ENCODE assay signal across 8 cellular contexts in the genomic region with DNA sequence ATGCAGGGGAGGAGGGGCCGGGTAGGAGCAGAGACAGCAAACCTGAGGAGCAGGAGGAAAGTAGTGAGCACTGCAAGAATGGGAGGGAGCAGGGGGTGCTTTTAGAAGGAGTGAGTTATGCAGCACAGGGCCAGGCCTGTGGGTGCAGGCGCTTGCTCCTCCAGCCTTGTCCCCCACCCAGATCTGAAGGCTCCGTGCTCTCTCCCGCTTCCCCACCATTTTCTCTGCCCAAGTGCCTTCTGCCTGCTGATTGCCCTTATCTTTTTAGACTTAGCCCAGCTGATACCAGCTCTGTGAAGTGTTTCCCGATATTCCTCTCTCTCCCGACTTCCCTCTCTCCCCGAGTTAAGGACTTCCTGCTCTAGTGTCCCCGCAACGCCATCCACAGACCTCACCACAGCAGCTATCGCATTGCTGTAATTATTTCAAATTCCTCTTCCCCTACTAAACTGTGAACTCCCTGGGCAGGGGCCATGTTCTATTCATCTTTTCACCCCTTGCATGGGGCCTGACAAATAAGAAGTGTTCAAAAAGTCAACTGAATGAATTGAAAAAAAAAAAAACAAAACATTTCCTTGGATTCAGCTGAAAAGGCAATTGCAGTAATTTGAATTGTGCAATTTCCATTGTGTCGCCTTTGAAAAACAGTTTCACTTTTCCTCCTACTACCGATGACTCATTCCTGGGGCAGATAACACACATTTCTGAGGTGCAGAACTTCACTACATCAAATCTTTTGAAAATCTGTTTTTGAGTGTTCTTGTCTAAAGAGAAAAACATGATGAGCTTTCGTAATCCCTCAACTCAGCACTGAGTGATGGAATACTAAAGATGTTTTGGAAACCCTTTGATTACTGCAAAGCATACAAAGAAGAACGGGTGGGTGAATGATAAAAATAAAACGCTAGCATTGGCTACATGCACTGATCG.
A peak's percentile ranks its signal among the peaks of the same experiment; 100 is the strongest.
DNase-seq lines count a peak whose midpoint lies in the region; ATAC-seq and TF ChIP-seq lines count a peak whose summit lies in the region.

No MANE protein-coding gene starts in this region.

- H3K9ac ChIP-seq in endodermal cell (ENCODE audit: extremely low read depth, low read length, poor library complexity, severe bottlenecking), result peak overlapping the region; percentile 3

- no peak overlapping the region for H3K27ac ChIP-seq in endodermal cell (ENCODE audit: low read depth, low read length)
- H3K27ac ChIP-seq in uterus, result peak overlapping the region; percentile 47 to 64

- H3K27me3 ChIP-seq in endodermal cell (ENCODE audit: control insufficient read depth, insufficient read depth, low read length, poor library complexity, severe bottlenecking) (no peaks in the 10 kb centered on the region), uterus (no peaks in the 10 kb centered on the region)

- H3K36me3 Mint-ChIP-seq in T-helper 2 cell treated with Interferon-gamma antibody and Interleukin-4, amounts not matched to agents 5 μg/mL and 100 μg/mL, for 36 hours (ENCODE audit: low read depth), result no peaks in the 10 kb centered on the region
- H3K36me3 Mint-ChIP-seq in endodermal cell (ENCODE audit: low read depth), result no peaks in the 10 kb centered on the region

- TF ChIP-seq CTCF in endodermal cell (conservative IDR thresholded peaks at IDR 0.05) (no peak), mucosa of descending colon (IDR thresholded peaks at IDR 0.05) (no peak), uterus (IDR thresholded peaks at IDR 0.05) (no peak)

- H3K9me3 Mint-ChIP-seq in T-helper 2 cell treated with Interferon-gamma antibody and Interleukin-4, amounts not matched to agents 5 μg/mL and 100 μg/mL, for 36 hours, result no peaks in the 10 kb centered on the region
- no peaks in the 10 kb centered on the region for H3K9me3 Mint-ChIP-seq in endodermal cell

- H3K9me3 ChIP-seq in endodermal cell (ENCODE audit: control insufficient read depth, low read length) (no peaks in the 10 kb centered on the region), mucosa of descending colon (no peaks in the 10 kb centered on the region), uterus (no peaks in the 10 kb centered on the region)

- DNase-seq in ACHN, result peak; percentile 51
- peak; percentile 60 for DNase-seq in T-helper 2 cell treated with Interferon-gamma antibody and Interleukin-4, amounts not matched to agents 5 μg/mL and 100 μg/mL, for 36 hours (ENCODE audit: low spot score)
- DNase-seq in endodermal cell, result peak; percentile 72
- peak in 2 of 3 donors; percentile 38 to 50 for DNase-seq in mucosa of descending colon
- DNase-seq in uterus, result peak; percentile 23 to 28
- no peak for DNase-seq in cerebellum (ENCODE audit: low spot score)

- H3K27ac Mint-ChIP-seq in T-helper 2 cell treated with Interferon-gamma antibody and Interleukin-4, amounts not matched to agents 5 μg/mL and 100 μg/mL, for 36 hours, result peak overlapping the region; percentile 80
- H3K27ac Mint-ChIP-seq in endodermal cell, result peak overlapping the region; percentile 86

- peak overlapping the region; percentile 82 for H3K4me3 Mint-ChIP-seq in T-helper 2 cell treated with Interferon-gamma antibody and Interleukin-4, amounts not matched to agents 5 μg/mL and 100 μg/mL, for 36 hours
- peak overlapping the region; percentile 41 for H3K4me3 Mint-ChIP-seq in endodermal cell

- peak; percentile 31 for ATAC-seq in HG02884 (IDR thresholded peaks at IDR 0.05; ENCODE audit: unreplicated experiment)
- peak; percentile 84 for ATAC-seq in mucosa of descending colon
- no peak for ATAC-seq in GM18861 (IDR thresholded peaks at IDR 0.05; ENCODE audit: unreplicated experiment)

- no peak for TF ChIP-seq POLR2A in uterus (IDR thresholded peaks at IDR 0.05)

- peaks cover 3% of the 10 kb centered on the region for H3K27me3 Mint-ChIP-seq in T-helper 2 cell treated with Interferon-gamma antibody and Interleukin-4, amounts not matched to agents 5 μg/mL and 100 μg/mL, for 36 hours (ENCODE audit: low read depth)
- H3K27me3 Mint-ChIP-seq in endodermal cell (ENCODE audit: insufficient read depth), result no peaks in the 10 kb centered on the region

- no peaks in the 10 kb centered on the region for H3K36me3 ChIP-seq in endodermal cell (ENCODE audit: control insufficient read depth, insufficient read depth, low read length)
- H3K36me3 ChIP-seq in mucosa of descending colon (ENCODE audit: low read depth), result no peaks in the 10 kb centered on the region
- H3K36me3 ChIP-seq in uterus, result no peaks in the 10 kb centered on the region

- in situ Hi-C loops in ACHN (cut with HindIII; ENCODE audit: low pct_ligation_motif_present, low pct_unique_long_range_greater_than_20kb, low sequenced_read_pairs), result loop anchor here (25.0 kb wide), 1 partner anchor 129 kb away; no protein-coding TSS in a partner anchor

- H3K4me1 ChIP-seq in endodermal cell (ENCODE audit: control insufficient read depth, insufficient read depth, low read length) (peaks cover 3% of the 10 kb centered on the region), mucosa of descending colon (ENCODE audit: low read depth) (no peaks in the 10 kb centered on the region), uterus (no peaks in the 10 kb centered on the region)

- 49 to 58% methylated on average over 7 to 16 of the region's 16 CpGs for WGBS in endodermal cell (ENCODE audit: insufficient coverage in 1 of 2, insufficient read length in 1 of 2), 2 experiments

- peaks cover 26% of the 10 kb centered on the region for H3K4me1 Mint-ChIP-seq in T-helper 2 cell treated with Interferon-gamma antibody and Interleukin-4, amounts not matched to agents 5 μg/mL and 100 μg/mL, for 36 hours (ENCODE audit: low read depth)
- peaks cover 25% of the 10 kb centered on the region for H3K4me1 Mint-ChIP-seq in endodermal cell

- H3K4me3 ChIP-seq in endodermal cell (ENCODE audit: low read length) (peak overlapping the region; percentile 57), mucosa of descending colon (no peak overlapping the region), uterus (peak overlapping the region; percentile 20 to 34)

- intact Hi-C loops in mucosa of descending colon (cut with DNase I, micrococcal nuclease) (loop anchor here in 1 of 2 donors (5.0 kb wide), 1 partner anchor 134 kb away; no protein-coding TSS in a partner anchor), uterus (cut with DNase I; ENCODE audit: low total_unique reads) (no loop called here)
